ENCODE assay signal across 4 cellular contexts in the genomic region with DNA sequence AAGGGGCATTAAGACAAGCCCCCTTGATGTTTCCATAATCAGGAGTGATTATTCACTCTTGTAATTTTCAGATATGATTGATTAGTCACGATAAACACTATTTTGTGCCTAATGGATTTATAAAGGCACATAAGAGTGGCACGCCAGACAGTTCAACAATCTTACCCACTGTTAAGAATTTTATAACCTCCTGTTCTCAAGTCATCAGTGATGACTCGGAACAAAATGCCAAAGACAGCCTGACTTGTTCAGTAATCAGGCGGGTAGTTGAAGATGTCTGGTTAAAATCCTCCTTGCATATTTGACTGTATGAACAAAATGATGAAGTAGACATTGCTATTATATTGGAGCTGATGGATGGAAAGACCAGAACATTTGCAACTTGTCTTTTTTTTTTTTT.
"Had no signal": no experiment of that assay in that cellular context is flagged by ENCODE, and none has a peak within 500 bp of the region (broad histone marks: within the 10 kb centered on the region; RNA-seq: fewer than 3 reads in every experiment).

No MANE protein-coding gene starts in this region.

- H3K27ac ChIP-seq: HL-60 had no signal

- H3K4me2 ChIP-seq: GM23338 had no signal

- DNase-seq: H9, HCEC 1CT had no signal

- H3K4me3 ChIP-seq: GM23338 had no signal
